Comparison of ENCODE assay signal across 18 cellular contexts in the genomic region with DNA sequence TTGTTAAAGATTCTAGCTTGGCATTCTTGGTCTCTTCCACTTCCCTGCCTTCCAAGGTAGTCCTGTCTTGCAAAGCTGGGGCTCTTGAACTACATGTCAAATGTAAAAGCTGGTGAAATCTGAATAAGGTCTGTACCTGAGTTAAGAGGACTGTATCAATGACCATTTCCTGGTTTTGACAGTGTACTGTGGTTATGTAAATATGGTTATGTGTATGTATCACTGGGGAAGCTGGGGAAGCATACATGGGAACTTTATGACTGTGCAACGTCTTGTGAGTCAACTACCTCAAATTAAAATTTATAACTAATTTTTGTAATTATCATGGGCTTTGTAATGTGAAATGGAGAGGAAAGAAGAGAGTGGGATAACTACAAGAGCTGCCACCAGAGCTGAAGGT.
DNase-seq lines count a peak whose midpoint lies in the region; ATAC-seq and TF ChIP-seq lines count a peak whose summit lies in the region.
"Had no signal": no experiment of that assay in that cellular context is flagged by ENCODE, and none has a peak within 500 bp of the region (broad histone marks: within the 10 kb centered on the region; RNA-seq: fewer than 3 reads in every experiment).

No MANE protein-coding gene starts in this region.

- H3K4me1 ChIP-seq in PC-9 (replicated peaks; ENCODE audit: insufficient read depth) = no peaks in the 10 kb centered on the region
- H3K4me1 ChIP-seq: suprapubic skin had no signal

- DNase-seq in NCI-H146 (lab: John Stamatoyannopoulos, UW) = no peak
- DNase-seq in H4 (ENCODE audit: low spot score) = no peak
- DNase-seq in PC-9 = no peak
- no peak for DNase-seq in activated CD4-positive, alpha-beta T cell treated with anti-CD3 and anti-CD28 coated beads, Interleukin-2, amount 50 U/mL, for 48 hours
- DNase-seq: activated T-cell treated with anti-CD3 and anti-CD28 coated beads, Interleukin-2, amount 50 U/mL, for 4 hours; endodermal cell; GF-D8; hippocampal formation; Kasumi-1; NCI-H345; stimulated activated CD4-positive, alpha-beta T cell treated with anti-CD3 and anti-CD28 coated beads, Interleukin-4, amount 100 ng/mL, for 4 hours had no signal

- no peaks in the 10 kb centered on the region for H3K36me3 ChIP-seq in PC-9 (ENCODE audit: low read depth)
- H3K36me3 ChIP-seq: suprapubic skin had no signal

- no peaks in the 10 kb centered on the region for H3F3A ChIP-seq in PC-9 (ENCODE audit: insufficient read depth, low read depth)

- no peaks in the 10 kb centered on the region for H3K79me2 ChIP-seq in PC-9 (ENCODE audit: low read depth)

- intact Hi-C loops in PC-9 (cut with micrococcal nuclease; ENCODE audit: unreplicated experiment) = no loop called here

- no peak overlapping the region for H3K27ac ChIP-seq in PC-9
- H3K27ac ChIP-seq: RWPE1, suprapubic skin had no signal

- no peak overlapping the region for H2AFZ ChIP-seq in PC-9

- no TSS peak for BruUV-seq in PC-9 (replicated peaks; lab: Mats Ljungman, UMichigan)

- POLR2A ChIA-PET in PC-9 (lab: Charles Lee; ENCODE audit: unreplicated experiment) = no interaction called here

- no peaks in the 10 kb centered on the region for H4K20me1 ChIP-seq in PC-9 (ENCODE audit: insufficient read depth)

- H3K9me2 ChIP-seq in PC-9 (ENCODE audit: insufficient read depth) = no peaks in the 10 kb centered on the region; the same call in 1 of the 2 replicates

- ATAC-seq in GM18517 (IDR thresholded peaks at IDR 0.05; ENCODE audit: unreplicated experiment) (peak; percentile 95), GM21360 (IDR thresholded peaks at IDR 0.05; ENCODE audit: unreplicated experiment) (peak; percentile 98), HG02885 (IDR thresholded peaks at IDR 0.05; ENCODE audit: poor library complexity, unreplicated experiment) (peak; percentile 99), HG03565 (IDR thresholded peaks at IDR 0.05; ENCODE audit: unreplicated experiment) (peak; percentile 98)
- ATAC-seq: activated T-cell treated with anti-CD3 and anti-CD28 coated beads, Interleukin-2, amount 50 U/mL, for 4 hours; HCT116 had no signal

- no peaks in the 10 kb centered on the region for H3K9me3 ChIP-seq in PC-9 (ENCODE audit: insufficient read depth, low read depth)
- H3K9me3 ChIP-seq: suprapubic skin had no signal

- H3K4me3 ChIP-seq in PC-9 = no peak overlapping the region
- H3K4me3 ChIP-seq: suprapubic skin had no signal

- no peaks in the 10 kb centered on the region for H3K27me3 ChIP-seq in PC-9 (ENCODE audit: insufficient read depth, low read depth)
- H3K27me3 ChIP-seq: suprapubic skin had no signal

- TF ChIP-seq CTCF in PC-9 (conservative IDR thresholded peaks at IDR 0.05) = no peak

- no peak overlapping the region for H3K4me2 ChIP-seq in PC-9

- CTCF ChIA-PET in PC-9 (lab: Charles Lee) = no interaction called here
